ENCODE assay signal across 18 cellular contexts in the genomic region with DNA sequence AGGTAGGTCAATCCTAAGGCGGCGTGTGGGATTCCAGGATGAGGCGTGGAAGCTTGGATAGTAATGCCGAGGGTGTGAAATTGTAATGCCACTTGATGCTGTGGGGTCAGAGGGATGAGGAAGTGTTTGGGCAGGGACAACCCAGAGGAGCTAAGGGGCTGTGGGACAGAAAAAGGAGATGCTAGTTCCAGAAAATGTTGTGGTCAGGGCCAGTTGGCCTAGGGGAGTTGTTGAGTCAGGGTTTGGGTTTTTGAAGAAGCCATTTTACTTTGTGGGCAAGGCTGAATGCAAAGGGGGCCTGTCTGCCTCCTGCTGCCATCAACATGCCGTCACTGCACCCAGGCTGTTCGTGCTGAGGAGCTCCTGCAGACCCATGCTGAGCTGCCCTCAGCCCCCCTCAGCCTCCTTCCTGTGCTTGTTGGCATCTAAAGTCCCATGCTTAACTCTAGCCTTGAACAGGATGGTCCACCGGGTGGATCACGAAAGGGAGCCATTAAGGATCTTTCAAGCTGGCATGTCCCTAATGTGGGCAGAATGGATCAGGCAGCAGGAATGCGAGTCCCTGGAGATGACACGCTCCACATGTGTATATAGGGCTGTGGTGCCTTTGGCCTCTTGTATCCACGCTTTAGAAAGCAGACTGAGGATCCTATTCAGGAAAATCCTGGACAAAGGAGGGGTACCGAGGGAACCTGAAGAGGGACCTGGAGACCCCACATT. TPM values are rescaled to one million over a fixed set of nuclear protein-coding genes. Genes with fewer than 3 reads are reported as not detected.
"Had no signal": no experiment of that assay in that cellular context is flagged by ENCODE, and none has a peak within 500 bp of the region (broad histone marks: within the 10 kb centered on the region; RNA-seq: fewer than 3 reads in every experiment).

No MANE protein-coding gene starts in this region.

- H3K9me3 ChIP-seq: lower lobe of right lung, right atrium auricular region, stomach, thoracic aorta had no signal

- H3K27ac ChIP-seq: lower lobe of right lung, right atrium auricular region, skin epidermis, stomach, thoracic aorta had no signal

- H3K36me3 ChIP-seq: lower lobe of right lung, right atrium auricular region, thoracic aorta had no signal

- H3K4me3 Mint-ChIP-seq: activated CD8-positive, alpha-beta memory T cell treated with anti-CD3 and anti-CD28 coated beads, Interleukin-2, amount 10 ng/mL, durations not matched to agents 7 days and 5 days; naive B cell had no signal

- H3K27ac Mint-ChIP-seq: activated CD8-positive, alpha-beta memory T cell treated with anti-CD3 and anti-CD28 coated beads, Interleukin-2, amount 10 ng/mL, durations not matched to agents 7 days and 5 days had no signal

- H3K4me3 ChIP-seq: lower lobe of right lung, right atrium auricular region, skin epidermis, stomach, thoracic aorta had no signal

- DNase-seq: activated CD4-positive, alpha-beta T cell treated with anti-CD3 and anti-CD28 coated beads for 1 hour; activated CD4-positive, alpha-beta T cell treated with anti-CD3 and anti-CD28 coated beads, Interleukin-2, amount 50 U/mL, for 4 hours; activated CD8-positive, alpha-beta memory T cell treated with anti-CD3 and anti-CD28 coated beads, Interleukin-2, amount 10 ng/mL, durations not matched to agents 7 days and 5 days; activated naive CD4-positive, alpha-beta T cell treated with anti-CD3 and anti-CD28 coated beads, Interleukin-2, amount 50 U/mL, for 16 hours; activated T-cell treated with anti-CD3 and anti-CD28 coated beads, Interleukin-2, amount 50 U/mL, for 1 hour; caudate nucleus; left colon; lower lobe of right lung; midbrain; naive B cell; nucleus accumbens; stomach had no signal

- H3K4me1 Mint-ChIP-seq: activated CD8-positive, alpha-beta memory T cell treated with anti-CD3 and anti-CD28 coated beads, Interleukin-2, amount 10 ng/mL, durations not matched to agents 7 days and 5 days; naive B cell had no signal

- H3K27me3 ChIP-seq: right atrium auricular region, stomach had no signal

- H3K4me1 ChIP-seq: lower lobe of right lung, right atrium auricular region, stomach had no signal

- H3K27me3 Mint-ChIP-seq: activated CD8-positive, alpha-beta memory T cell treated with anti-CD3 and anti-CD28 coated beads, Interleukin-2, amount 10 ng/mL, durations not matched to agents 7 days and 5 days; naive B cell had no signal

- H3K36me3 Mint-ChIP-seq: activated CD8-positive, alpha-beta memory T cell treated with anti-CD3 and anti-CD28 coated beads, Interleukin-2, amount 10 ng/mL, durations not matched to agents 7 days and 5 days; naive B cell had no signal

- ATAC-seq: activated CD8-positive, alpha-beta memory T cell treated with anti-CD3 and anti-CD28 coated beads, Interleukin-2, amount 10 ng/mL, durations not matched to agents 7 days and 5 days; esophagus mucosa; left colon; lower lobe of right lung had no signal

- H3K9me3 Mint-ChIP-seq: naive B cell had no signal

RNA-seq across cellular contexts. Expression of a gene that starts 2.1 kb away (rescaled TPM):
- total RNA-seq: activated CD8-positive, alpha-beta memory T cell treated with anti-CD3 and anti-CD28 coated beads, Interleukin-2, amount 10 ng/mL, durations not matched to agents 7 days and 5 days; esophagus mucosa; left colon; posterior vena cava; right atrium auricular region; stomach; thoracic aorta had no signal
- polyA plus RNA-seq: adipose tissue, stomach had no signal

RNA-seq across cellular contexts. Expression of a gene that starts 12.2 kb away (rescaled TPM):
- total RNA-seq: activated CD8-positive, alpha-beta memory T cell treated with anti-CD3 and anti-CD28 coated beads, Interleukin-2, amount 10 ng/mL, durations not matched to agents 7 days and 5 days; esophagus mucosa; left colon; lower lobe of right lung; posterior vena cava; right atrium auricular region; thoracic aorta had no signal
- polyA plus RNA-seq: stomach had no signal
